In the genomic region with DNA sequence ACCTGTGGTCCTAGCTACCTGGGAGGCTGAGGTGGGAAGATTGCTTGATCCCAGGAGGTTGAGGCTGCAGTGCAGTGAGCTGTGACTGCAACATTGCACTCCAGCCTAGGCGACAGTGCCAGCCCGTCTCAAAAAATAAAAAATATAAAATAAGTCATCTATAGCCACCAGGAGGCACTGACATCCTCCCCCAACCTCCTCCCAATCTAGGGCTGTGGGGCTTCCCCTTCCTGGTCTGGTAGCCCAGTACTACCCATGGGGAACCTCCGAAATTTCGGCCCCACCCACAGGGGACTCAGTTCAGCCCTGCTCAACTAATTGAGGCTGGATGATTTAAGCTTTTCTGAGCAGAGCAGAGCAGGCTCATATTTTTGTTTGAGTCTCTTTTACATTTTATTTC, we compare ENCODE assay signal across 1 cellular context.
TF ChIP-seq lines count a peak whose summit lies in the region.

No MANE protein-coding gene starts in this region.

TF ChIP-seq in GM12878, 131 proteins besides CTCF, POLR2A, EP300 and RAD21 (continued from another document):
- TF ChIP-seq, protein P1, sequence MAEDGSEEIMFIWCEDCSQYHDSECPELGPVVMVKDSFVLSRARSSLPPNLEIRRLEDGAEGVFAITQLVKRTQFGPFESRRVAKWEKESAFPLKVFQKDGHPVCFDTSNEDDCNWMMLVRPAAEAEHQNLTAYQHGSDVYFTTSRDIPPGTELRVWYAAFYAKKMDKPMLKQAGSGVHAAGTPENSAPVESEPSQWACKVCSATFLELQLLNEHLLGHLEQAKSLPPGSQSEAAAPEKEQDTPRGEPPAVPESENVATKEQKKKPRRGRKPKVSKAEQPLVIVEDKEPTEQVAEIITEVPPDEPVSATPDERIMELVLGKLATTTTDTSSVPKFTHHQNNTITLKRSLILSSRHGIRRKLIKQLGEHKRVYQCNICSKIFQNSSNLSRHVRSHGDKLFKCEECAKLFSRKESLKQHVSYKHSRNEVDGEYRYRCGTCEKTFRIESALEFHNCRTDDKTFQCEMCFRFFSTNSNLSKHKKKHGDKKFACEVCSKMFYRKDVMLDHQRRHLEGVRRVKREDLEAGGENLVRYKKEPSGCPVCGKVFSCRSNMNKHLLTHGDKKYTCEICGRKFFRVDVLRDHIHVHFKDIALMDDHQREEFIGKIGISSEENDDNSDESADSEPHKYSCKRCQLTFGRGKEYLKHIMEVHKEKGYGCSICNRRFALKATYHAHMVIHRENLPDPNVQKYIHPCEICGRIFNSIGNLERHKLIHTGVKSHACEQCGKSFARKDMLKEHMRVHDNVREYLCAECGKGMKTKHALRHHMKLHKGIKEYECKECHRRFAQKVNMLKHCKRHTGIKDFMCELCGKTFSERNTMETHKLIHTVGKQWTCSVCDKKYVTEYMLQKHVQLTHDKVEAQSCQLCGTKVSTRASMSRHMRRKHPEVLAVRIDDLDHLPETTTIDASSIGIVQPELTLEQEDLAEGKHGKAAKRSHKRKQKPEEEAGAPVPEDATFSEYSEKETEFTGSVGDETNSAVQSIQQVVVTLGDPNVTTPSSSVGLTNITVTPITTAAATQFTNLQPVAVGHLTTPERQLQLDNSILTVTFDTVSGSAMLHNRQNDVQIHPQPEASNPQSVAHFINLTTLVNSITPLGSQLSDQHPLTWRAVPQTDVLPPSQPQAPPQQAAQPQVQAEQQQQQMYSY (CRISPR knock-in tag; IDR thresholded peaks at IDR 0.05): no peak
- TF ChIP-seq, protein P2, sequence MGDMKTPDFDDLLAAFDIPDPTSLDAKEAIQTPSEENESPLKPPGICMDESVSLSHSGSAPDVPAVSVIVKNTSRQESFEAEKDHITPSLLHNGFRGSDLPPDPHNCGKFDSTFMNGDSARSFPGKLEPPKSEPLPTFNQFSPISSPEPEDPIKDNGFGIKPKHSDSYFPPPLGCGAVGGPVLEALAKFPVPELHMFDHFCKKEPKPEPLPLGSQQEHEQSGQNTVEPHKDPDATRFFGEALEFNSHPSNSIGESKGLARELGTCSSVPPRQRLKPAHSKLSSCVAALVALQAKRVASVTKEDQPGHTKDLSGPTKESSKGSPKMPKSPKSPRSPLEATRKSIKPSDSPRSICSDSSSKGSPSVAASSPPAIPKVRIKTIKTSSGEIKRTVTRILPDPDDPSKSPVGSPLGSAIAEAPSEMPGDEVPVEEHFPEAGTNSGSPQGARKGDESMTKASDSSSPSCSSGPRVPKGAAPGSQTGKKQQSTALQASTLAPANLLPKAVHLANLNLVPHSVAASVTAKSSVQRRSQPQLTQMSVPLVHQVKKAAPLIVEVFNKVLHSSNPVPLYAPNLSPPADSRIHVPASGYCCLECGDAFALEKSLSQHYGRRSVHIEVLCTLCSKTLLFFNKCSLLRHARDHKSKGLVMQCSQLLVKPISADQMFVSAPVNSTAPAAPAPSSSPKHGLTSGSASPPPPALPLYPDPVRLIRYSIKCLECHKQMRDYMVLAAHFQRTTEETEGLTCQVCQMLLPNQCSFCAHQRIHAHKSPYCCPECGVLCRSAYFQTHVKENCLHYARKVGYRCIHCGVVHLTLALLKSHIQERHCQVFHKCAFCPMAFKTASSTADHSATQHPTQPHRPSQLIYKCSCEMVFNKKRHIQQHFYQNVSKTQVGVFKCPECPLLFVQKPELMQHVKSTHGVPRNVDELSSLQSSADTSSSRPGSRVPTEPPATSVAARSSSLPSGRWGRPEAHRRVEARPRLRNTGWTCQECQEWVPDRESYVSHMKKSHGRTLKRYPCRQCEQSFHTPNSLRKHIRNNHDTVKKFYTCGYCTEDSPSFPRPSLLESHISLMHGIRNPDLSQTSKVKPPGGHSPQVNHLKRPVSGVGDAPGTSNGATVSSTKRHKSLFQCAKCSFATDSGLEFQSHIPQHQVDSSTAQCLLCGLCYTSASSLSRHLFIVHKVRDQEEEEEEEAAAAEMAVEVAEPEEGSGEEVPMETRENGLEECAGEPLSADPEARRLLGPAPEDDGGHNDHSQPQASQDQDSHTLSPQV (IDR thresholded peaks at IDR 0.05): no peak
- TF ChIP-seq BCL11A (IDR thresholded peaks at IDR 0.05; ENCODE audit: low read depth, low read length): no peak
- TF ChIP-seq HCFC1 (IDR thresholded peaks at IDR 0.05; ENCODE audit: low read length): no peak
- no peak for TF ChIP-seq EZH2 (IDR thresholded peaks at IDR 0.05; ENCODE audit: borderline replicate concordance, control insufficient read depth, low read depth, low read length)
- TF ChIP-seq, protein P3, sequence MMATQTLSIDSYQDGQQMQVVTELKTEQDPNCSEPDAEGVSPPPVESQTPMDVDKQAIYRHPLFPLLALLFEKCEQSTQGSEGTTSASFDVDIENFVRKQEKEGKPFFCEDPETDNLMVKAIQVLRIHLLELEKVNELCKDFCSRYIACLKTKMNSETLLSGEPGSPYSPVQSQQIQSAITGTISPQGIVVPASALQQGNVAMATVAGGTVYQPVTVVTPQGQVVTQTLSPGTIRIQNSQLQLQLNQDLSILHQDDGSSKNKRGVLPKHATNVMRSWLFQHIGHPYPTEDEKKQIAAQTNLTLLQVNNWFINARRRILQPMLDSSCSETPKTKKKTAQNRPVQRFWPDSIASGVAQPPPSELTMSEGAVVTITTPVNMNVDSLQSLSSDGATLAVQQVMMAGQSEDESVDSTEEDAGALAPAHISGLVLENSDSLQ (IDR thresholded peaks at IDR 0.05): no peak
- TF ChIP-seq MTA2 (IDR thresholded peaks at IDR 0.05; ENCODE audit: low read depth): no peak
- no peak for TF ChIP-seq SMARCA5 (IDR thresholded peaks at IDR 0.05)
- no peak for TF ChIP-seq CHD2 (IDR thresholded peaks at IDR 0.05; ENCODE audit: borderline replicate concordance, low read depth, low read length)
- TF ChIP-seq SMC3 (IDR thresholded peaks at IDR 0.05; ENCODE audit: borderline replicate concordance, low read length): peak; percentile 66; the same call in 1 of the 2 replicates
- TF ChIP-seq, protein P4, sequence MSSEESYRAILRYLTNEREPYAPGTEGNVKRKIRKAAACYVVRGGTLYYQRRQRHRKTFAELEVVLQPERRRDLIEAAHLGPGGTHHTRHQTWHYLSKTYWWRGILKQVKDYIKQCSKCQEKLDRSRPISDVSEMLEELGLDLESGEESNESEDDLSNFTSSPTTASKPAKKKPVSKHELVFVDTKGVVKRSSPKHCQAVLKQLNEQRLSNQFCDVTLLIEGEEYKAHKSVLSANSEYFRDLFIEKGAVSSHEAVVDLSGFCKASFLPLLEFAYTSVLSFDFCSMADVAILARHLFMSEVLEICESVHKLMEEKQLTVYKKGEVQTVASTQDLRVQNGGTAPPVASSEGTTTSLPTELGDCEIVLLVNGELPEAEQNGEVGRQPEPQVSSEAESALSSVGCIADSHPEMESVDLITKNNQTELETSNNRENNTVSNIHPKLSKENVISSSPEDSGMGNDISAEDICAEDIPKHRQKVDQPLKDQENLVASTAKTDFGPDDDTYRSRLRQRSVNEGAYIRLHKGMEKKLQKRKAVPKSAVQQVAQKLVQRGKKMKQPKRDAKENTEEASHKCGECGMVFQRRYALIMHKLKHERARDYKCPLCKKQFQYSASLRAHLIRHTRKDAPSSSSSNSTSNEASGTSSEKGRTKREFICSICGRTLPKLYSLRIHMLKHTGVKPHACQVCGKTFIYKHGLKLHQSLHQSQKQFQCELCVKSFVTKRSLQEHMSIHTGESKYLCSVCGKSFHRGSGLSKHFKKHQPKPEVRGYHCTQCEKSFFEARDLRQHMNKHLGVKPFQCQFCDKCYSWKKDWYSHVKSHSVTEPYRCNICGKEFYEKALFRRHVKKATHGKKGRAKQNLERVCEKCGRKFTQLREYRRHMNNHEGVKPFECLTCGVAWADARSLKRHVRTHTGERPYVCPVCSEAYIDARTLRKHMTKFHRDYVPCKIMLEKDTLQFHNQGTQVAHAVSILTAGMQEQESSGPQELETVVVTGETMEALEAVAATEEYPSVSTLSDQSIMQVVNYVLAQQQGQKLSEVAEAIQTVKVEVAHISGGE (CRISPR knock-in tag; IDR thresholded peaks at IDR 0.05): no peak
- TF ChIP-seq ZZZ3 (IDR thresholded peaks at IDR 0.05; ENCODE audit: control insufficient read depth, insufficient read length, low read depth): no peak
- no peak for TF ChIP-seq BACH1 (IDR thresholded peaks at IDR 0.05; ENCODE audit: borderline replicate concordance)
- TF ChIP-seq FOXK2 (IDR thresholded peaks at IDR 0.05): no peak
- TF ChIP-seq, protein P5, sequence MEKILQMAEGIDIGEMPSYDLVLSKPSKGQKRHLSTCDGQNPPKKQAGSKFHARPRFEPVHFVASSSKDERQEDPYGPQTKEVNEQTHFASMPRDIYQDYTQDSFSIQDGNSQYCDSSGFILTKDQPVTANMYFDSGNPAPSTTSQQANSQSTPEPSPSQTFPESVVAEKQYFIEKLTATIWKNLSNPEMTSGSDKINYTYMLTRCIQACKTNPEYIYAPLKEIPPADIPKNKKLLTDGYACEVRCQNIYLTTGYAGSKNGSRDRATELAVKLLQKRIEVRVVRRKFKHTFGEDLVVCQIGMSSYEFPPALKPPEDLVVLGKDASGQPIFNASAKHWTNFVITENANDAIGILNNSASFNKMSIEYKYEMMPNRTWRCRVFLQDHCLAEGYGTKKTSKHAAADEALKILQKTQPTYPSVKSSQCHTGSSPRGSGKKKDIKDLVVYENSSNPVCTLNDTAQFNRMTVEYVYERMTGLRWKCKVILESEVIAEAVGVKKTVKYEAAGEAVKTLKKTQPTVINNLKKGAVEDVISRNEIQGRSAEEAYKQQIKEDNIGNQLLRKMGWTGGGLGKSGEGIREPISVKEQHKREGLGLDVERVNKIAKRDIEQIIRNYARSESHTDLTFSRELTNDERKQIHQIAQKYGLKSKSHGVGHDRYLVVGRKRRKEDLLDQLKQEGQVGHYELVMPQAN (conservative IDR thresholded peaks at IDR 0.05): no peak
- TF ChIP-seq ZNF207 (IDR thresholded peaks at IDR 0.05; ENCODE audit: borderline replicate concordance): no peak
- TF ChIP-seq NFIC (IDR thresholded peaks at IDR 0.05; ENCODE audit: low read depth, low read length): no peak
